Comparison of ENCODE assay signal across 8 cellular contexts in the genomic region with DNA sequence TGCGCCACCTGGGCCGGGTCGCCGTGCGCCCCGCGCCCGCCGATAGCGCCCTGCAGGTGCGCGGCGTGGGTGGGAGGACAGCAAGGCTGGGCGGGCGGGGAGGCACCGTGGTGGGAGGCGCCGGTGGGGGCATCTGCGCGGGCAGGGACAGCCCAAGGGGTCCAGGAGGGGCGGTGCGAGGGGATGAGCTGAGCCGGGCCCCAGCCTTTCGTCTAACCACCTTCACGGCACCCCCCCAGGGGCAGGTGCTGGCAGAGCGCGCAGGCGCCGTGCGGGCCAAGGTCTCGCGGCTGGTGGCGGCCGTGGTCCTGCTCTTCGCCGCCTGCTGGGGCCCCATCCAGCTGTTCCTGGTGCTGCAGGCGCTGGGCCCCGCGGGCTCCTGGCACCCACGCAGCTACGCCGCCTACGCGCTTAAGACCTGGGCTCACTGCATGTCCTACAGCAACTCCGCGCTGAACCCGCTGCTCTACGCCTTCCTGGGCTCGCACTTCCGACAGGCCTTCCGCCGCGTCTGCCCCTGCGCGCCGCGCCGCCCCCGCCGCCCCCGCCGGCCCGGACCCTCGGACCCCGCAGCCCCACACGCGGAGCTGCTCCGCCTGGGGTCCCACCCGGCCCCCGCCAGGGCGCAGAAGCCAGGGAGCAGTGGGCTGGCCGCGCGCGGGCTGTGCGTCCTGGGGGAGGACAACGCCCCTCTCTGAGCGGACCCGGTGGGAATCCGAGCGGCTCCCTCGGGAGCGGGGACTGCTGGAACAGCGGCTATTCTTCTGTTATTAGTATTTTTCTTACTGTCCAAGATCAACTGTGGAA. TPM values are rescaled to one million over a fixed set of nuclear protein-coding genes. Genes with fewer than 3 reads are reported as not detected.
DNase-seq lines count a peak whose midpoint lies in the region; ATAC-seq and TF ChIP-seq lines count a peak whose summit lies in the region.

No MANE protein-coding gene starts in this region.

- H3K9me3 ChIP-seq in skeletal muscle satellite cell (replicated peaks; ENCODE audit: low read length) (no peaks in the 10 kb centered on the region), sigmoid colon (no peaks in the 10 kb centered on the region), transverse colon (no peaks in the 10 kb centered on the region)

- H3K4me1 ChIP-seq in skeletal muscle satellite cell (ENCODE audit: control insufficient read depth, insufficient read depth, low read length) (peaks cover 19% of the 10 kb centered on the region), sigmoid colon (peaks cover 0 to 59% (median 53%) of the 10 kb centered on the region in 4 donors), transverse colon (peaks cover 13 to 56% (median 45%) of the 10 kb centered on the region in 4 donors)

- H3K27me3 Mint-ChIP-seq in IgD-negative memory B cell, result no peaks in the 10 kb centered on the region
- peaks cover 57% of the 10 kb centered on the region for H3K27me3 Mint-ChIP-seq in dendritic cell treated with granulocyte-macrophage colony-stimulating factor and Interleukin-4, amounts not matched to agents 40 ng/mL and 50 ng/mL, for 4 days

- peaks cover 7 to 12% (median 9%) of the 10 kb centered on the region in 3 donors for H3K4me1 Mint-ChIP-seq in IgD-negative memory B cell
- peaks cover 44% of the 10 kb centered on the region for H3K4me1 Mint-ChIP-seq in dendritic cell treated with granulocyte-macrophage colony-stimulating factor and Interleukin-4, amounts not matched to agents 40 ng/mL and 50 ng/mL, for 4 days (ENCODE audit: low read depth)

- DNase-seq in D341Med (ENCODE audit: low spot score) (peak; percentile 58), sigmoid colon (no peak), transverse colon (no peak), RKO (ENCODE audit: low spot score) (no peak)

- peak overlapping the region; percentile 82 to 91 (median 86) for H3K4me3 Mint-ChIP-seq in IgD-negative memory B cell
- H3K4me3 Mint-ChIP-seq in dendritic cell treated with granulocyte-macrophage colony-stimulating factor and Interleukin-4, amounts not matched to agents 40 ng/mL and 50 ng/mL, for 4 days, result peak overlapping the region; percentile 51

- TF ChIP-seq POLR2A in sigmoid colon (IDR thresholded peaks at IDR 0.05), result no peak
- no peak for TF ChIP-seq POLR2A in transverse colon (IDR thresholded peaks at IDR 0.05)

- TF ChIP-seq EP300 in sigmoid colon (IDR thresholded peaks at IDR 0.05) (no peak), transverse colon (IDR thresholded peaks at IDR 0.05; ENCODE audit: low read depth) (no peak)

- ATAC-seq in activated CD4-positive, CD25-positive, alpha-beta regulatory T cell treated with anti-CD3 and anti-CD28 coated beads, Interleukin-2, amount 50 U/mL, for 24 hours, result peak; percentile 41 to 49

- H3K27ac ChIP-seq in sigmoid colon (no peak overlapping the region), transverse colon (no peak overlapping the region)

- intact Hi-C loops in dendritic cell treated with granulocyte-macrophage colony-stimulating factor and Interleukin-4, amounts not matched to agents 40 ng/mL and 50 ng/mL, for 4 days (cut with micrococcal nuclease), result loop anchor here (2.0 kb wide), 2 partner anchors 57 to 149 kb away; no protein-coding TSS in a partner anchor
- intact Hi-C loops in sigmoid colon (cut with DNase I), result loop anchor here (2.0 to 10.0 kb wide), 3 partner anchors 149 to 255 kb away; a partner anchor contains a TSS
- intact Hi-C loops in transverse colon (cut with DNase I; ENCODE audit: low total_unique reads), result loop anchor here (10.0 kb wide), 1 partner anchor 185 kb away; a partner anchor contains a TSS

- in situ Hi-C loops in transverse colon (cut with MboI; ENCODE audit: low pct_ligation_motif_present in 1 of 4, low pct_unique_long_range_greater_than_20kb in 1 of 4, low sequenced_read_pairs in 3 of 4), result loop anchor here (5.0 to 10.0 kb wide), 5 partner anchors 62 to 155 kb away; a partner anchor contains a TSS

- H3K27me3 ChIP-seq in skeletal muscle satellite cell (ENCODE audit: control insufficient read depth, insufficient read depth, low read length) (peaks cover 34% of the 10 kb centered on the region), sigmoid colon (peaks cover 42 to 52% (median 49%) of the 10 kb centered on the region in 3 donors), transverse colon (peaks cover 55% of the 10 kb centered on the region)

- no peaks in the 10 kb centered on the region for H3K36me3 ChIP-seq in skeletal muscle satellite cell (ENCODE audit: insufficient read depth, low read length)
- H3K36me3 ChIP-seq in sigmoid colon, result no peaks in the 10 kb centered on the region
- H3K36me3 ChIP-seq in transverse colon, result no peaks in the 10 kb centered on the region

- WGBS in sigmoid colon, 2 donors, result 1% methylated on average over 84 of the region's 84 CpGs
- 1 to 10% methylated on average over 2 to 53 of the region's 84 CpGs for WGBS in transverse colon (ENCODE audit: low coverage in 1 of 2), 2 donors

- H3K4me3 ChIP-seq in skeletal muscle satellite cell (ENCODE audit: low read length) (no peak overlapping the region), sigmoid colon (peak overlapping the region in 2 of 4 donors; percentile 9 to 23), transverse colon (peak overlapping the region in 2 of 4 donors; percentile 26 to 30)

- H3K9ac ChIP-seq in skeletal muscle satellite cell (ENCODE audit: low read depth, low read length), result no peak overlapping the region

- peak overlapping the region; percentile 63 for H3K4me2 ChIP-seq in skeletal muscle satellite cell (ENCODE audit: low read length)

- peak overlapping the region; percentile 91 to 97 (median 93) for H3K27ac Mint-ChIP-seq in IgD-negative memory B cell
- H3K27ac Mint-ChIP-seq in dendritic cell treated with granulocyte-macrophage colony-stimulating factor and Interleukin-4, amounts not matched to agents 40 ng/mL and 50 ng/mL, for 4 days, result no peak overlapping the region

- no peaks in the 10 kb centered on the region for H3K9me3 Mint-ChIP-seq in IgD-negative memory B cell
- no peaks in the 10 kb centered on the region for H3K9me3 Mint-ChIP-seq in dendritic cell treated with granulocyte-macrophage colony-stimulating factor and Interleukin-4, amounts not matched to agents 40 ng/mL and 50 ng/mL, for 4 days

- TF ChIP-seq CTCF in sigmoid colon (IDR thresholded peaks at IDR 0.05) (no peak), transverse colon (IDR thresholded peaks at IDR 0.05) (no peak)

- H3K36me3 Mint-ChIP-seq in IgD-negative memory B cell, result no peaks in the 10 kb centered on the region
- no peaks in the 10 kb centered on the region for H3K36me3 Mint-ChIP-seq in dendritic cell treated with granulocyte-macrophage colony-stimulating factor and Interleukin-4, amounts not matched to agents 40 ng/mL and 50 ng/mL, for 4 days (ENCODE audit: low read depth)

RNA-seq across cellular contexts. Expression of a gene that starts 3.1 kb away (rescaled TPM):
- polyA plus RNA-seq in IgD-negative memory B cell (3.9 TPM), sigmoid colon (under 1 TPM in 1 of 3 donors, not detected in 2; 0.13 TPM)
- total RNA-seq in skeletal muscle satellite cell (2012; rRNA removed), result not detected in 2 replicates
- total RNA-seq in sigmoid colon (not detected), transverse colon (not detected)

RNA-seq across cellular contexts. Expression of a gene that starts 5.6 kb away (rescaled TPM):
- polyA plus RNA-seq in IgD-negative memory B cell, result 4.2 TPM
- total RNA-seq in skeletal muscle satellite cell (2012; rRNA removed), result 10.0 and 15.5 TPM in 2 replicates
- 10 to 100 TPM in 1 of 4 donors, 1 to 10 TPM in 3; 3.1 to 11.6 (median 4.3) TPM for total RNA-seq in sigmoid colon
- 1 to 10 TPM; 1.4 to 6.0 (median 1.8) TPM for polyA plus RNA-seq in sigmoid colon
- total RNA-seq in transverse colon, result 1 to 10 TPM; 2.2 to 8.7 (median 4.3) TPM

RNA-seq across cellular contexts. Expression of a gene that starts 7.2 kb away (rescaled TPM):
- 322 TPM for polyA plus RNA-seq in IgD-negative memory B cell
- 24.3 and 37.6 TPM in 2 replicates for total RNA-seq in skeletal muscle satellite cell (2012; rRNA removed)
- 10 to 100 TPM; 21.4 to 37.2 (median 27.7) TPM for total RNA-seq in sigmoid colon
- 10 to 100 TPM; 30.5 to 85.3 (median 33.0) TPM for polyA plus RNA-seq in sigmoid colon
- total RNA-seq in transverse colon, result 10 to 100 TPM; 43.8 to 49.4 (median 46.7) TPM

RNA-seq across cellular contexts. Expression of a gene that starts 27.0 kb away (rescaled TPM):
- polyA plus RNA-seq in IgD-negative memory B cell, result not detected
- total RNA-seq in skeletal muscle satellite cell (2012; rRNA removed), result not detected in 2 replicates
- total RNA-seq in sigmoid colon, result not detected
- not detected for polyA plus RNA-seq in sigmoid colon
- total RNA-seq in transverse colon, result not detected

RNA-seq across cellular contexts. Expression of a gene that starts 27.3 kb away (rescaled TPM):
- polyA plus RNA-seq in IgD-negative memory B cell, result 138 TPM
- total RNA-seq in skeletal muscle satellite cell (2012; rRNA removed), result 29.5 and 30.2 TPM in 2 replicates
- 10 to 100 TPM; 22.4 to 33.2 (median 25.6) TPM for total RNA-seq in sigmoid colon
- 10 to 100 TPM; 36.1 to 62.5 (median 51.7) TPM for polyA plus RNA-seq in sigmoid colon
- total RNA-seq in transverse colon, result 100 to 1,000 TPM in 1 of 4 donors, 10 to 100 TPM in 3; 58.1 to 158 (median 78.4) TPM
